Comparison of ENCODE assay signal across 1 cellular context in genomic region chr2:64807417-64807816, GRCh38.
TF ChIP-seq lines count a peak whose summit lies in the region.

No MANE protein-coding gene starts in this region.

TF ChIP-seq in K562, 482 proteins besides CTCF, POLR2A, EP300 and RAD21 (continued from another document):
- TF ChIP-seq IRF9 (tag; IDR thresholded peaks at IDR 0.05) = no peak
- TF ChIP-seq TSHZ1 (CRISPR knock-in tag; IDR thresholded peaks at IDR 0.05) = no peak
- no peak for TF ChIP-seq STAT5A (IDR thresholded peaks at IDR 0.05; ENCODE audit: borderline replicate concordance, low read length)
- no peak for TF ChIP-seq XRCC3 (IDR thresholded peaks at IDR 0.05)
- TF ChIP-seq JUN (IDR thresholded peaks at IDR 0.05; ENCODE audit: borderline replicate concordance, low read depth, low read length) = peak; percentile 82
- no peak for TF ChIP-seq JUN (CRISPR knock-in tag; IDR thresholded peaks at IDR 0.05; ENCODE audit: borderline replicate concordance)
- TF ChIP-seq YBX1 (IDR thresholded peaks at IDR 0.05) = no peak
- no peak for TF ChIP-seq NEUROD1 (IDR thresholded peaks at IDR 0.05; ENCODE audit: borderline replicate concordance, low read depth, low read length, partially characterized antibody)
- TF ChIP-seq NFATC3 (IDR thresholded peaks at IDR 0.05) = no peak
- peak; percentile 89 for TF ChIP-seq JUND (IDR thresholded peaks at IDR 0.05; ENCODE audit: borderline replicate concordance, low read depth, low read length)
- peak; percentile 89 for TF ChIP-seq JUND (tag; IDR thresholded peaks at IDR 0.05; ENCODE audit: borderline replicate concordance, low read depth, low read length)
- TF ChIP-seq PBX2 (CRISPR knock-in tag; IDR thresholded peaks at IDR 0.05; ENCODE audit: low read depth) = no peak
- TF ChIP-seq PBX2 (tag; conservative IDR thresholded peaks at IDR 0.05; ENCODE audit: low read depth) = peak; percentile 73
- TF ChIP-seq CREB5 (CRISPR knock-in tag; IDR thresholded peaks at IDR 0.05) = no peak
- TF ChIP-seq CLOCK (CRISPR knock-in tag; IDR thresholded peaks at IDR 0.05; ENCODE audit: borderline replicate concordance) = no peak
- no peak for TF ChIP-seq HNRNPH1 (optimal IDR thresholded peaks at IDR 0.05; ENCODE audit: low read depth, low read length)
- TF ChIP-seq MYBL2 (IDR thresholded peaks at IDR 0.05; ENCODE audit: low read depth) = no peak
- TF ChIP-seq MYBL2 (CRISPR knock-in tag; IDR thresholded peaks at IDR 0.05; ENCODE audit: borderline replicate concordance) = no peak
- TF ChIP-seq SREBF2 (CRISPR knock-in tag; IDR thresholded peaks at IDR 0.05) = no peak
